ENCODE assay signal across 8 cellular contexts in the genomic region with DNA sequence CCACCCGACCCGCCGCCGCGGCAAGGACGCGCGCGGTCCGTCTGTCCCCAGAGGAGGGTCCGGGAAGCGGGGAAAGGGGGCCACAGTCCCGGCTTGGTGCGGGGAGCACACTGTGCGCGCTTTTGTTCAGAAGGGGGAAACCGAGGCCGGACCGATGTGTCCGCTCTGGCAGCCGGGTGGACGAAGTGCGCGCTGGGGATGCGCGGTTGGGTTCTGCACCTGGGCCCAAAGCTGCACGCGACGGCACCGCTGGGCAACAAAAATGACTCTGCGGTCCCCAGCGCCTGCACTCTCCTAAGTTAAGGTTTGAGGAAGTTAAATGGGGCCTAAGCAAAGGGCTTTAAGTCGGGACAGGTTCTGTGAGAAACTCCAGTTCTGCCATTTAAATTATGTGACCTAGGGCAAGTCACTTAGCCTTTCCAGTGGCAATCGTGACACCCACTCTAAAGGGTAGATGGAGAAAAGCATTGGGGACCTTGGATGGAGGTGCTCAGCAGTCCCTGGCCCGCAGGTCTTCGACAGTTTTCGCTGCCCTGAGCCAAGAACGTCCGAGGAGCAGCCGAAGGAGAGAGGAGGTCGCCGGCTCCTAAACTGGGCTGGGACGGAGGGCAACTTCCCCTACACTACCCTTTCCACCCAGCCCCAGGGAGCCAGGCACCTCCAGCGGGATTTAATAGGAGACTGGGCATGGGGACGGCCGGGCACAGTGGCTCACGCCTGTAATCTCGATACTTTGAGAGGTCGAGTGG. TPM values are rescaled to one million over a fixed set of nuclear protein-coding genes. Genes with fewer than 3 reads are reported as not detected.
DNase-seq lines count a peak whose midpoint lies in the region; ATAC-seq and TF ChIP-seq lines count a peak whose summit lies in the region.

No MANE protein-coding gene starts in this region.

- DNase-seq in ACHN, result peak; percentile 25
- DNase-seq in astrocyte of the spinal cord (ENCODE audit: low read depth, low spot score), result peak; percentile 26
- no peak for DNase-seq in iPS DF 6.9 (ENCODE audit: low read depth, low spot score)
- DNase-seq in sigmoid colon, result no peak
- DNase-seq in middle frontal gyrus (ENCODE audit: extremely low spot score, low spot score), result no peak

- in situ Hi-C loops in ACHN (cut with HindIII; ENCODE audit: low pct_ligation_motif_present, low pct_unique_long_range_greater_than_20kb, low sequenced_read_pairs), result no loop called here
- in situ Hi-C loops in astrocyte of the spinal cord (cut with HindIII; ENCODE audit: low sequenced_read_pairs), result no loop called here

- H3K9me2 ChIP-seq in OCI-LY1 (ENCODE audit: low read depth, low read length), result no peaks in the 10 kb centered on the region

- peak; percentile 10 for ATAC-seq in HG02870 (IDR thresholded peaks at IDR 0.05; ENCODE audit: unreplicated experiment)

- no peak overlapping the region for H2AFZ ChIP-seq in OCI-LY1 (ENCODE audit: low read length)

- H3K4me3 ChIP-seq in GM12875 (ENCODE audit: low read depth, low read length), result peak overlapping the region; percentile 54
- peak overlapping the region; percentile 73 for H3K4me3 ChIP-seq in OCI-LY1 (ENCODE audit: low read depth, low read length, poor library complexity, severe bottlenecking)
- peak overlapping the region; percentile 84 for H3K4me3 ChIP-seq in astrocyte of the spinal cord (ENCODE audit: low read depth, low read length)
- peak overlapping the region; percentile 92 for H3K4me3 ChIP-seq in iPS DF 6.9 (ENCODE audit: low read length)
- peak overlapping the region; percentile 58 to 87 (median 79) for H3K4me3 ChIP-seq in sigmoid colon

- H3K27ac ChIP-seq in OCI-LY1 (ENCODE audit: low read depth, low read length, poor library complexity, severe bottlenecking), result peak overlapping the region; percentile 99
- H3K27ac ChIP-seq in iPS DF 6.9 (ENCODE audit: low read length), result no peak overlapping the region
- H3K27ac ChIP-seq in sigmoid colon, result peak overlapping the region; percentile 95 to 98 (median 96)

- H3K9ac ChIP-seq in OCI-LY1 (ENCODE audit: low read length), result peak overlapping the region; percentile 94

- H3K9me3 ChIP-seq in OCI-LY1 (ENCODE audit: low read length) (no peaks in the 10 kb centered on the region), iPS DF 6.9 (ENCODE audit: control insufficient read depth, insufficient read depth, low read length) (no peaks in the 10 kb centered on the region), sigmoid colon (no peaks in the 10 kb centered on the region)

- no peaks in the 10 kb centered on the region for H3K27me3 ChIP-seq in OCI-LY1 (ENCODE audit: insufficient read depth, low read length)
- H3K27me3 ChIP-seq in iPS DF 6.9 (ENCODE audit: control insufficient read depth, insufficient read depth, low read length), result no peaks in the 10 kb centered on the region
- no peaks in the 10 kb centered on the region for H3K27me3 ChIP-seq in sigmoid colon

- TF ChIP-seq EP300 in sigmoid colon (IDR thresholded peaks at IDR 0.05), result no peak

- H3K36me3 ChIP-seq in OCI-LY1 (ENCODE audit: insufficient read depth, low read length) (peaks cover 4% of the 10 kb centered on the region; the same call in 1 of the 2 replicates), iPS DF 6.9 (ENCODE audit: control insufficient read depth, insufficient read depth, low read length) (no peaks in the 10 kb centered on the region), sigmoid colon (no peaks in the 10 kb centered on the region)

- H3K79me2 ChIP-seq in OCI-LY1 (ENCODE audit: insufficient read depth, low read length), result peaks cover 19% of the 10 kb centered on the region

- intact Hi-C loops in sigmoid colon (cut with DNase I), result loop anchor here (1.0 to 5.0 kb wide), 2 partner anchors 86 to 261 kb away; a partner anchor contains a TSS

- H3K4me1 ChIP-seq in OCI-LY1 (ENCODE audit: insufficient read depth, low read length, severe bottlenecking) (peaks cover 46% of the 10 kb centered on the region), iPS DF 6.9 (ENCODE audit: control insufficient read depth, insufficient read depth, low read length) (no peaks in the 10 kb centered on the region), sigmoid colon (peaks cover 0 to 38% (median 21%) of the 10 kb centered on the region in 4 donors)

- no peaks in the 10 kb centered on the region for H4K20me1 ChIP-seq in OCI-LY1 (ENCODE audit: insufficient read depth, low read length)

- no peak for TF ChIP-seq POLR2A in sigmoid colon (IDR thresholded peaks at IDR 0.05)

- H3K4me2 ChIP-seq in OCI-LY1 (ENCODE audit: low read length), result peak overlapping the region; percentile 96

- H3F3A ChIP-seq in OCI-LY1 (ENCODE audit: insufficient read depth, low read length), result peaks cover 13% of the 10 kb centered on the region; the same call in 1 of the 2 replicates

- TF ChIP-seq CTCF in GM12875 (IDR thresholded peaks at IDR 0.05; ENCODE audit: borderline replicate concordance, insufficient read depth, low read depth, low read length) (no peak), OCI-LY1 (IDR thresholded peaks at IDR 0.05; ENCODE audit: low read length) (no peak), astrocyte of the spinal cord (IDR thresholded peaks at IDR 0.05; ENCODE audit: low read depth, low read length) (no peak), sigmoid colon (IDR thresholded peaks at IDR 0.05) (no peak)

- no CpG with 5 or more reads among the region's 49 CpGs for whole genome bisulfite sequencing in iPS DF 6.9 (ENCODE audit: insufficient coverage, insufficient read length)
- 8 to 18% methylated on average over 49 of the region's 49 CpGs for WGBS in sigmoid colon, 2 donors

RNA-seq across cellular contexts. Expression of a gene that starts 0.5 kb away (rescaled TPM):
- total RNA-seq in sigmoid colon, result 10 to 100 TPM; 11.5 to 21.9 (median 17.2) TPM
- polyA plus RNA-seq in sigmoid colon, result 10 to 100 TPM; 16.2 to 36.8 (median 22.2) TPM

Comparison
In these comparisons a context has a peak if more than half of its experiments do, and no peak if none do; other contexts are left out.
1. DNase-seq: peak in ACHN (single experiment) and astrocyte of the spinal cord (single experiment); none in iPS DF 6.9 (single experiment), sigmoid colon (single experiment) and middle frontal gyrus (single experiment).
2. Peak in every context shown above with its lines, with median percentiles within 50 percentile points of each other: H3K4me3 ChIP-seq.